In genomic region chr6:44223471-44224153, GRCh38 we compare ENCODE assay signal across 8 cellular contexts. TPM values are rescaled to one million over a fixed set of nuclear protein-coding genes. Genes with fewer than 3 reads are reported as not detected.
DNase-seq lines count a peak whose midpoint lies in the region; ATAC-seq, FAIRE-seq and TF ChIP-seq lines count a peak whose summit lies in the region.

Gene SLC29A1, plus strand, starts transcription at chr6:44223595. Its CDS starts 3,719 bp downstream, at chr6:44227314.

- no peak within 1 kb of the TSS for H2AFZ ChIP-seq in H1 (ENCODE audit: low read length)

- TF ChIP-seq RAD21 in H1 (IDR thresholded peaks at IDR 0.05 in 1 of 2, conservative IDR thresholded peaks at IDR 0.05 in 1 of 2; ENCODE audit: low read depth in 2 of 2, low read length in 2 of 2): peak; percentile 3 to 42; a peak in 2 of 4 replicates

- H3K23ac ChIP-seq in H1 (ENCODE audit: insufficient read length): peak within 1 kb of the TSS; percentile 37

- TF ChIP-seq POLR2A in GM18526 (IDR thresholded peaks at IDR 0.05; ENCODE audit: extremely low read depth, insufficient read length) (peak; percentile 78), H1 (IDR thresholded peaks at IDR 0.05; ENCODE audit: control extremely low read depth in 1 of 2, low read depth in 2 of 2, low read length in 2 of 2) (peak in 1 of 2 experiments; percentile 65; a peak in 2 of 3 replicates)

- peak within 1 kb of the TSS; percentile 33 for H3K14ac ChIP-seq in H1 (ENCODE audit: insufficient read length)

- H4K91ac ChIP-seq in H1 (replicated peaks; ENCODE audit: insufficient read length, low read length): peak within 1 kb of the TSS; percentile 99

- H3K27me3 ChIP-seq in H1 (replicated peaks in 1 of 4; ENCODE audit: control insufficient read depth in 3 of 4, extremely low read depth in 1 of 4, insufficient read depth in 3 of 4, low read length in 3 of 4): no peaks in the 10 kb centered on the region

- peak within 1 kb of the TSS; percentile 95 for H3K18ac ChIP-seq in H1 (ENCODE audit: extremely low read depth, low read length)

- H4K8ac ChIP-seq in H1 (ENCODE audit: extremely low read depth, insufficient read depth, low read length): peak within 1 kb of the TSS; percentile 76; the same call in 1 of the 2 replicates

- peak; percentile 97 for DNase-seq in 8988T
- DNase-seq in NOMO-1 treated with DMSO at 0.1 percent for 48 hours (lab: John Stamatoyannopoulos, UW; ENCODE audit: unreplicated experiment): peak; percentile 80
- peak; percentile 66 to 78 (median 70) for DNase-seq in activated CD8-positive, alpha-beta memory T cell treated with anti-CD3 and anti-CD28 coated beads for 48 hours (ENCODE audit: low read depth in 2 of 3, low spot score in 2 of 3)
- peak in 1 of 2 experiments; percentile 86 for DNase-seq in H1 (ENCODE audit: low read depth in 1 of 2, low spot score in 2 of 2)
- DNase-seq in stimulated activated CD8-positive, alpha-beta memory T cell treated with anti-CD3 and anti-CD28 coated beads, Interleukin-2, amount 100 ng/mL, for 1 hour (ENCODE audit: low read depth in 2 of 2): peak; percentile 62 to 75

- H2BK5ac ChIP-seq in H1 (ENCODE audit: low read depth, low read length): peak within 1 kb of the TSS; percentile 76; the same call in 1 of the 2 replicates

- peak within 1 kb of the TSS; percentile 69; the same call in 1 of the 2 replicates for H3K27ac ChIP-seq in H1 (ENCODE audit: low read depth, low read length)
- no peak within 1 kb of the TSS for H3K27ac ChIP-seq in mesodermal cell (ENCODE audit: low read depth, low read length, severe bottlenecking)

- H3K79me1 ChIP-seq in H1 (ENCODE audit: low read depth, low read length): peaks cover 17% of the 10 kb centered on the region

- peaks cover 16% of the 10 kb centered on the region for H3K23me2 ChIP-seq in H1 (ENCODE audit: low read depth, low read length)

- H3K4me1 ChIP-seq in H1 (replicated peaks in 1 of 4; ENCODE audit: control insufficient read depth in 3 of 4, insufficient read depth in 4 of 4, low read length in 3 of 4) (peaks cover 16 to 49% (median 35%) of the 10 kb centered on the region in 4 experiments), mesodermal cell (ENCODE audit: control insufficient read depth, insufficient read depth, low read length, poor library complexity, severe bottlenecking) (peaks cover 30% of the 10 kb centered on the region)

- peak; percentile 40 for ATAC-seq in HG03460 (IDR thresholded peaks at IDR 0.05; ENCODE audit: unreplicated experiment)

- WGBS in H1 (ENCODE audit: extremely low coverage in 1 of 2, insufficient coverage in 1 of 2, insufficient read length in 1 of 2, insufficient replicate concordance in 2 of 2, low coverage in 1 of 2, low lambda C conversion rate in 2 of 2, missing lambda C conversion rate in 1 of 2), 2 experiments: 1% methylated on average over 11 of the region's 72 CpGs; no CpG with 5 or more reads in 1 of the 2 experiments
- 0% methylated on average over 48 to 55 of the region's 72 CpGs for WGBS in mesodermal cell (ENCODE audit: insufficient coverage in 2 of 2), 2 experiments

- peaks cover 10 to 45% of the 10 kb centered on the region in 2 experiments; a peak in 3 of 4 replicates for H3K79me2 ChIP-seq in H1 (ENCODE audit: control insufficient read depth in 1 of 2, insufficient read depth in 2 of 2, low read length in 2 of 2)

- no peak for FAIRE-seq in H1 (lab: Jason Lieb, UNC)

- H3K36me3 ChIP-seq in H1 (ENCODE audit: control insufficient read depth in 2 of 4, insufficient read depth in 4 of 4, low read length in 3 of 4): peaks cover 0 to 6% (median 3%) of the 10 kb centered on the region in 4 experiments; a peak in 5 of 8 replicates
- H3K36me3 ChIP-seq in mesodermal cell (ENCODE audit: control insufficient read depth, insufficient read depth, low read length): no peaks in the 10 kb centered on the region

- H2BK12ac ChIP-seq in H1 (ENCODE audit: low read depth, low read length): peak within 1 kb of the TSS; percentile 98; the same call in 1 of the 2 replicates

- peak within 1 kb of the TSS; percentile 41 to 78 (median 62) for H3K9ac ChIP-seq in H1 (replicated peaks in 1 of 4; ENCODE audit: extremely low read depth in 1 of 4, low read depth in 3 of 4, low read length in 3 of 4)

- peak within 1 kb of the TSS; percentile 88; the same call in 1 of the 2 replicates for H2BK15ac ChIP-seq in H1 (ENCODE audit: low read length)

- peak within 1 kb of the TSS; percentile 53 for H4K5ac ChIP-seq in H1 (ENCODE audit: insufficient read length, low read depth, low read length)

- H2BK20ac ChIP-seq in H1 (ENCODE audit: low read length): peak within 1 kb of the TSS; percentile 93

- CTCF ChIA-PET in H1 (lab: Charles Lee; ENCODE audit: partially characterized antibody): interaction anchor here (0.6 to 19.4 kb wide), 24 partner anchors 8 to 551 kb away, joined by 3 to 287 read pairs (median 6); partner anchors contain the start of genes HSP90AB1, MYMX, SLC35B2 and TMEM151B

- peak within 1 kb of the TSS; percentile 65; the same call in 1 of the 2 replicates for H2AK5ac ChIP-seq in H1 (ENCODE audit: low read depth, low read length)

- no peaks in the 10 kb centered on the region for H3K9me3 ChIP-seq in H1 (ENCODE audit: insufficient read depth in 2 of 2, low read depth in 1 of 2, low read length in 1 of 2)
- H3K9me3 ChIP-seq in mesodermal cell (ENCODE audit: control insufficient read depth, low read length): no peaks in the 10 kb centered on the region

- POLR2A ChIA-PET in H1 (lab: Charles Lee; ENCODE audit: partially characterized antibody): interaction anchor here (0.9 to 21.0 kb wide), 15 partner anchors 12 to 89 kb away, joined by 3 to 477 read pairs (median 9); partner anchors contain the start of genes AARS2, HSP90AB1 and SLC35B2

- H4K20me1 ChIP-seq in H1 (replicated peaks in 1 of 2; ENCODE audit: control insufficient read depth in 1 of 2, insufficient read depth in 2 of 2, low read length in 2 of 2): peaks cover 30 to 33% of the 10 kb centered on the region in 2 experiments

- H3K4ac ChIP-seq in H1 (replicated peaks; ENCODE audit: insufficient read length, low read depth, low read length): peak within 1 kb of the TSS; percentile 84

- peak within 1 kb of the TSS; percentile 94 to 95 for H3K4me2 ChIP-seq in H1 (ENCODE audit: insufficient read depth in 1 of 2, low read depth in 2 of 2, low read length in 2 of 2)

- H3K56ac ChIP-seq in H1 (replicated peaks; ENCODE audit: insufficient read length, low read depth, low read length): peak within 1 kb of the TSS; percentile 80

- H3K4me3 ChIP-seq in H1 (ENCODE audit: extremely low read depth in 1 of 4, insufficient read depth in 2 of 4, low read depth in 3 of 4, low read length in 4 of 4): peak within 1 kb of the TSS; percentile 65 to 90 (median 78)
- peak within 1 kb of the TSS; percentile 44 for H3K4me3 ChIP-seq in mesodermal cell (ENCODE audit: extremely low read depth, insufficient read depth, low read length, poor library complexity, severe bottlenecking)

- TF ChIP-seq CTCF in H1 (IDR thresholded peaks at IDR 0.05; ENCODE audit: control extremely low read depth in 1 of 3, insufficient read depth in 1 of 3, low read depth in 1 of 3, low read length in 3 of 3): peak in 2 of 3 experiments; percentile 39 to 44; a peak in 3 of 4 replicates

- H2BK120ac ChIP-seq in H1 (replicated peaks; ENCODE audit: low read depth, low read length): peak within 1 kb of the TSS; percentile 84

- TF ChIP-seq EP300 in H1 (IDR thresholded peaks at IDR 0.05; ENCODE audit: borderline replicate concordance in 1 of 2, low read depth in 2 of 2, low read length in 2 of 2): no peak

TF ChIP-seq in H1, 55 proteins besides CTCF, POLR2A, EP300 and RAD21 (continues in another document):
- TF ChIP-seq CTBP2 (IDR thresholded peaks at IDR 0.05; ENCODE audit: borderline replicate concordance, insufficient read depth, insufficient read length, low read length) (no peak), PHF8 (conservative IDR thresholded peaks at IDR 0.05; ENCODE audit: low read depth, low read length) (peak; percentile 71), POLR2AphosphoS5 (IDR thresholded peaks at IDR 0.05; ENCODE audit: low read depth, low read length) (peak; percentile 76), TAF1 (IDR thresholded peaks at IDR 0.05; ENCODE audit: low read depth, low read length) (peak; percentile 66), CHD2 (IDR thresholded peaks at IDR 0.05; ENCODE audit: low read length) (no peak), TAF7 (optimal IDR thresholded peaks at IDR 0.05; ENCODE audit: borderline replicate concordance, low read depth, low read length) (peak; percentile 54), SUZ12 (IDR thresholded peaks at IDR 0.05; ENCODE audit: low read length) (no peak), EZH2 (IDR thresholded peaks at IDR 0.05; ENCODE audit: low read depth, low read length, severe bottlenecking) (no peak), MAX (IDR thresholded peaks at IDR 0.05) (peak; percentile 84), CREB1 (IDR thresholded peaks at IDR 0.05) (peak; percentile 53; the same call in 1 of the 2 replicates), JUND (IDR thresholded peaks at IDR 0.05; ENCODE audit: low read length) (no peak), ASH2L (IDR thresholded peaks at IDR 0.05; ENCODE audit: low read length) (peak; percentile 44), SIN3A (conservative IDR thresholded peaks at IDR 0.05 in 1 of 2, IDR thresholded peaks at IDR 0.05 in 1 of 2; ENCODE audit: low read depth in 1 of 2, low read length in 2 of 2) (peak in 1 of 2 experiments; percentile 75; a peak in 2 of 4 replicates), BACH1 (IDR thresholded peaks at IDR 0.05; ENCODE audit: low read length) (no peak), FOSL1 (IDR thresholded peaks at IDR 0.05; ENCODE audit: insufficient read depth, low read depth, low read length) (no peak), HDAC2 (IDR thresholded peaks at IDR 0.05; ENCODE audit: borderline replicate concordance in 1 of 2, low read depth in 2 of 2, low read length in 2 of 2) (0 out of 4 replicates have a peak, but pooled peaks have one; percentile 31 to 49)

RNA-seq across cellular contexts. Expression of gene SLC29A1, which starts in this region (rescaled TPM):
- total RNA-seq in H1 (2021; fragmentation: NEBNext Ultra II Directional; extraction: Animal tissue kit (Norgen Biotek cat#: 25700)): 187 and 196 TPM in 2 replicates
- 558 and 626 TPM in 2 replicates for polyA plus RNA-seq in H1 (2011; rRNA removed)
- polyA plus RNA-seq in H1 (2011; cell fraction: cytosol; rRNA removed): 409 TPM
- polyA plus RNA-seq in H1 (2011; cell fraction: nucleus; rRNA removed): 636 TPM
- polyA plus RNA-seq in H1 (2012, experiment 1 of 2): 210 to 268 TPM (median 256 TPM) in 4 replicates
- 267 TPM for polyA plus RNA-seq in H1 (2012, experiment 2 of 2)
- 396 TPM for polyA plus RNA-seq in H1 (2013, experiment 1 of 2)
- 418 TPM for polyA plus RNA-seq in H1 (2013, experiment 2 of 2)
- 456 and 664 TPM in 2 replicates for polyA minus RNA-seq in H1 (2011; rRNA and poly(A)+ RNA removed)
- polyA minus RNA-seq in H1 (2011; cell fraction: cytosol; rRNA and poly(A)+ RNA removed): 124 TPM
- 168 TPM for polyA minus RNA-seq in H1 (2011; cell fraction: nucleus; rRNA and poly(A)+ RNA removed)
- 32.1 TPM for polyA plus RNA-seq in mesodermal cell (2013, experiment 1 of 2)
- 23.0 TPM for polyA plus RNA-seq in mesodermal cell (2013, experiment 2 of 2)
